ENCODE assay signal across 22 cellular contexts in the genomic region with DNA sequence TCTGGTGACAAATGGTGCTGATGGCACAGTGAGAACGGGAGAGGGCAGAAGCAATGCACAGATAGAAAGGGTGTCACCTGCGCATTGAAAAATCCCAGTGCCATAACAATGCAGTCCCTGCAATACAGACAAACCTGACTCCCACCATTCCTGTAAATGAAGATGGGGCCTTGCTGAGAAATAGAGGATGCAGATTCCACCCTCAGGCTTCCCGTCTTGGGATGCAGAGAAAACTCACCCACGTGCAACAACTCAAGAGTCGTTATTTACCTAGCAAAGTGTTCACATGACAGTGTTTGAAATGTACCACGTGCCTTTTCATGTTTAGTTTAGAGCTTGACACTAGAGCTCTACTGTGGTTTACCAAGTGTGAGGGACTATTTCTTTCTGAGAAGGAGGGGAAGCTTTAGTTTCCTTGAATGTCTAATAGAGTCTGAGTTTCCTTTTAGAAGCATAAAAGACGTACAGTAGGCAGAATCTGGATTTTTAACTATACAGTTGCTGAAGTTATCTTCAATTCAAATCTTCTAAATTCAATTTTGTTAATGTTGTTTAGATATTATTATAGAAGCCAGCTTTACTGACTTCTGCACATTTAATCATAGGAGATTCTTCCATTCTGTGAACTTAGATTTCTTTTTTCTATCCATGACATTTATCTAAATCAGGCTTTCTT. TPM values are rescaled to one million over a fixed set of nuclear protein-coding genes. Genes with fewer than 3 reads are reported as not detected.
A peak's percentile ranks its signal among the peaks of the same experiment; 100 is the strongest.
DNase-seq lines count a peak whose midpoint lies in the region; ATAC-seq and TF ChIP-seq lines count a peak whose summit lies in the region.
"Had no signal": no experiment of that assay in that cellular context is flagged by ENCODE, and none has a peak within 500 bp of the region (broad histone marks: within the 10 kb centered on the region; RNA-seq: fewer than 3 reads in every experiment).

No MANE protein-coding gene starts in this region.

- H3K27ac Mint-ChIP-seq in activated CD8-positive, alpha-beta memory T cell treated with anti-CD3 and anti-CD28 coated beads, Interleukin-2, amount 10 ng/mL, durations not matched to agents 7 days and 5 days, result peak overlapping the region; percentile 57
- peak overlapping the region; percentile 24 for H3K27ac Mint-ChIP-seq in type B pancreatic cell
- H3K27ac Mint-ChIP-seq: activated CD4-positive, alpha-beta memory T cell treated with anti-CD3 and anti-CD28 coated beads, Interleukin-2, amount 10 ng/mL, durations not matched to agents 7 days and 5 days had no signal

- H3K9me3 Mint-ChIP-seq in activated CD8-positive, alpha-beta memory T cell treated with anti-CD3 and anti-CD28 coated beads, Interleukin-2, amount 10 ng/mL, durations not matched to agents 7 days and 5 days (ENCODE audit: low read depth), result peaks cover 2% of the 10 kb centered on the region
- H3K9me3 Mint-ChIP-seq in type B pancreatic cell, result no peaks in the 10 kb centered on the region
- H3K9me3 Mint-ChIP-seq: activated T-cell treated with anti-CD3 and anti-CD28 coated beads, Interleukin-2, amount 50 U/mL, for 4 hours; naive thymus-derived CD4-positive, alpha-beta T cell had no signal

- H3K27me3 ChIP-seq in right atrium auricular region, result no peaks in the 10 kb centered on the region
- H3K27me3 ChIP-seq: esophagus muscularis mucosa, gastrocnemius medialis, pancreas, SJSA1 had no signal

- H3K27ac ChIP-seq in right atrium auricular region, result no peak overlapping the region
- H3K27ac ChIP-seq: esophagus muscularis mucosa, gastrocnemius medialis, pancreas, SJSA1 had no signal

- intact Hi-C loops in left colon (cut with DNase I, micrococcal nuclease), result no loop called here

- H3K27me3 Mint-ChIP-seq in activated CD8-positive, alpha-beta memory T cell treated with anti-CD3 and anti-CD28 coated beads, Interleukin-2, amount 10 ng/mL, durations not matched to agents 7 days and 5 days, result no peaks in the 10 kb centered on the region
- no peaks in the 10 kb centered on the region for H3K27me3 Mint-ChIP-seq in type B pancreatic cell
- H3K27me3 Mint-ChIP-seq: activated CD4-positive, alpha-beta memory T cell treated with anti-CD3 and anti-CD28 coated beads, Interleukin-2, amount 10 ng/mL, durations not matched to agents 7 days and 5 days; naive thymus-derived CD4-positive, alpha-beta T cell had no signal

- DNase-seq in activated CD8-positive, alpha-beta memory T cell treated with anti-CD3 and anti-CD28 coated beads, Interleukin-2, amount 10 ng/mL, durations not matched to agents 7 days and 5 days, result no peak
- no peak for DNase-seq in activated CD8-positive, alpha-beta memory T cell treated with anti-CD3 and anti-CD28 coated beads, Interleukin-2, amount 50 U/mL, for 4 hours
- DNase-seq in NCI-H146 treated with DMSO at 0.1 percent for 48 hours (lab: John Stamatoyannopoulos, UW; ENCODE audit: unreplicated experiment) (peak; percentile 36), epithelial cell of esophagus (ENCODE audit: low read depth) (no peak), type B pancreatic cell (ENCODE audit: extremely low spot score, unreplicated experiment) (no peak), right atrium auricular region (ENCODE audit: low spot score) (no peak), left colon (no peak)
- DNase-seq: activated CD4-positive, alpha-beta memory T cell treated with anti-CD3 and anti-CD28 coated beads, Interleukin-2, amount 10 ng/mL, durations not matched to agents 7 days and 5 days; activated naive CD4-positive, alpha-beta T cell treated with Interleukin-2 at 50 U/mL for 16 hours; activated T-cell treated with anti-CD3 and anti-CD28 coated beads, Interleukin-2, amount 50 U/mL, for 4 hours; anterior cingulate cortex; caudate nucleus; gastrocnemius medialis; KBM-7; mesendoderm; naive thymus-derived CD4-positive, alpha-beta T cell; NCI-H1930; pancreas had no signal

- peak; percentile 78 for ATAC-seq in activated CD8-positive, alpha-beta memory T cell treated with anti-CD3 and anti-CD28 coated beads, Interleukin-2, amount 10 ng/mL, durations not matched to agents 7 days and 5 days
- no peak for ATAC-seq in GM19023 (IDR thresholded peaks at IDR 0.05; ENCODE audit: unreplicated experiment)
- no peak for ATAC-seq in left colon
- ATAC-seq: activated T-cell treated with anti-CD3 and anti-CD28 coated beads, Interleukin-2, amount 50 U/mL, for 4 hours; gastrocnemius medialis; naive thymus-derived CD4-positive, alpha-beta T cell; Panc1 had no signal

- TF ChIP-seq CTCF in epithelial cell of esophagus (IDR thresholded peaks at IDR 0.05; ENCODE audit: insufficient read depth, low read depth, low read length, missing control alignments) (peak; percentile 6), type B pancreatic cell (conservative IDR thresholded peaks at IDR 0.05) (no peak), right atrium auricular region (IDR thresholded peaks at IDR 0.05) (no peak)

- H3K4me3 ChIP-seq in epithelial cell of esophagus (ENCODE audit: low read length) (no peak overlapping the region), right atrium auricular region (no peak overlapping the region)
- H3K4me3 ChIP-seq: esophagus muscularis mucosa, gastrocnemius medialis, pancreas, SJSA1 had no signal

- H3K4me1 ChIP-seq in right atrium auricular region, result no peaks in the 10 kb centered on the region
- H3K4me1 ChIP-seq: esophagus muscularis mucosa, gastrocnemius medialis, SJSA1 had no signal

- CTCF ChIA-PET in activated CD8-positive, alpha-beta memory T cell treated with anti-CD3 and anti-CD28 coated beads, Interleukin-2, amount 10 ng/mL, durations not matched to agents 7 days and 5 days (lab: Charles Lee), result interaction anchor here (1.6 to 2.0 kb wide), 2 partner anchors 19 to 35 kb away, joined by 3 to 5 read pairs; a partner anchor contains a TSS

- no peaks in the 10 kb centered on the region for H3K9me3 ChIP-seq in right atrium auricular region
- H3K9me3 ChIP-seq: esophagus muscularis mucosa, gastrocnemius medialis, pancreas, SJSA1 had no signal

- H3K4me3 Mint-ChIP-seq in activated CD8-positive, alpha-beta memory T cell treated with anti-CD3 and anti-CD28 coated beads, Interleukin-2, amount 10 ng/mL, durations not matched to agents 7 days and 5 days, result no peak overlapping the region
- H3K4me3 Mint-ChIP-seq in type B pancreatic cell, result no peak overlapping the region
- H3K4me3 Mint-ChIP-seq: activated CD4-positive, alpha-beta memory T cell treated with anti-CD3 and anti-CD28 coated beads, Interleukin-2, amount 10 ng/mL, durations not matched to agents 7 days and 5 days; activated T-cell treated with anti-CD3 and anti-CD28 coated beads, Interleukin-2, amount 50 U/mL, for 4 hours had no signal

- peaks cover 27% of the 10 kb centered on the region for H3K36me3 Mint-ChIP-seq in activated CD8-positive, alpha-beta memory T cell treated with anti-CD3 and anti-CD28 coated beads, Interleukin-2, amount 10 ng/mL, durations not matched to agents 7 days and 5 days
- peaks cover 15% of the 10 kb centered on the region for H3K36me3 Mint-ChIP-seq in type B pancreatic cell

- H3K4me1 Mint-ChIP-seq in activated CD8-positive, alpha-beta memory T cell treated with anti-CD3 and anti-CD28 coated beads, Interleukin-2, amount 10 ng/mL, durations not matched to agents 7 days and 5 days, result peaks cover 20% of the 10 kb centered on the region
- H3K4me1 Mint-ChIP-seq in type B pancreatic cell (ENCODE audit: unreplicated experiment), result peaks cover 5% of the 10 kb centered on the region

- H3K36me3 ChIP-seq in right atrium auricular region, result no peaks in the 10 kb centered on the region
- H3K36me3 ChIP-seq: esophagus muscularis mucosa, gastrocnemius medialis, pancreas, SJSA1 had no signal

RNA-seq across cellular contexts. Expression of a gene that starts 35.6 kb away (rescaled TPM):
- total RNA-seq in activated CD8-positive, alpha-beta memory T cell treated with anti-CD3 and anti-CD28 coated beads, Interleukin-2, amount 10 ng/mL, durations not matched to agents 7 days and 5 days, result 10 to 100 TPM; 25.2 to 38.8 TPM
- total RNA-seq in type B pancreatic cell (ENCODE audit: low replicate concordance) (12.6 and 28.2 TPM in 2 replicates), right atrium auricular region (10 to 100 TPM; 14.8 to 20.8 TPM), left colon (10 to 100 TPM; 10.6 to 13.1 TPM)
